In the genomic region with DNA sequence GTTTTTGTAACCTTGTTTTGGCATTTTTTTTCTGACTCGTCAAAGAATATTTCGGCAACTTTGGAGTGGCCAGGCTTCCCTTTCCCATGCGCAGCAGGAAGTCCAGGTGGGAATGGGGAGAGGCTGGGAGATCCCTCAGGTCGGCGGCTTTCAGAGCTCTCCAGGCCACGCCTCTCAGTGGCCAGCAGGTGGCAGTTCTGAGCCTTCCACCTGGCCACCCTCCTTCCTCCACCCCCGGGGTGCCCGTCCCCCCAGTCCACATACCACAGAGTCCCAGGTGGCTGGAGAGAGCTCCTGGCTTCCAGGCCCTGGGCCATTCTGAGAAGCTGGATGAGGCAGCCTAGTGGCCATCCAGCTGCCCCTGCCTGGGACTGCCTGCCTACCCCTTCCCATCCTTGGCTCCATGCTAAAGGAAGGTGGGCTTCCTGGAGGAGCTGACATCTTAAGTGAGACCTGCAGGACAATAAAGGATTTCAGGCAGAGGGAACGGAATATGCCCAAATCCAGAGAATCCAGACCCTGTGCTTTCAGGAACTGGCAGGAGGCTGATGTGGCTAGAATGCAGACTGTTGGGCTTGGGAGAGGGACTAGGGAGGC, we compare ENCODE assay signal across 8 cellular contexts. TPM values are rescaled to one million over a fixed set of nuclear protein-coding genes. Genes with fewer than 3 reads are reported as not detected.
DNase-seq lines count a peak whose midpoint lies in the region; ATAC-seq and TF ChIP-seq lines count a peak whose summit lies in the region.

No MANE protein-coding gene starts in this region.

- no peaks in the 10 kb centered on the region for H4K20me1 ChIP-seq in GM23248 (ENCODE audit: insufficient read depth)
- no peaks in the 10 kb centered on the region for H4K20me1 ChIP-seq in SK-N-SH (ENCODE audit: insufficient read depth)
- H4K20me1 ChIP-seq in neural progenitor cell (ENCODE audit: low read depth) = no peaks in the 10 kb centered on the region

- H3K9ac ChIP-seq in GM23248 (no peak overlapping the region), SK-N-SH (no peak overlapping the region), neural progenitor cell (no peak overlapping the region)

- H3K9me2 ChIP-seq in GM23248 (ENCODE audit: insufficient read depth) = no peaks in the 10 kb centered on the region
- H3K9me2 ChIP-seq in SK-N-SH = no peaks in the 10 kb centered on the region

- H3K27ac Mint-ChIP-seq in neural progenitor cell = no peak overlapping the region

- H3K27me3 ChIP-seq in AG04450 (ENCODE audit: control insufficient read depth, insufficient read depth, low read length) (peaks cover 3% of the 10 kb centered on the region), GM23248 (replicated peaks; ENCODE audit: insufficient read depth) (0 out of 2 replicates have a peak, but pooled peaks cover 5% of the 10 kb centered on the region), SK-N-SH (ENCODE audit: insufficient read depth) (no peaks in the 10 kb centered on the region; the same call in 1 of the 2 replicates), neural progenitor cell (no peaks in the 10 kb centered on the region)

- H3K4me1 Mint-ChIP-seq in neural progenitor cell = peaks cover 12% of the 10 kb centered on the region

- peak; percentile 51 for TF ChIP-seq RAD21 in SK-N-SH (IDR thresholded peaks at IDR 0.05; ENCODE audit: low read length)

- H3K79me2 ChIP-seq in GM23248 (ENCODE audit: insufficient read depth) (no peaks in the 10 kb centered on the region), SK-N-SH (ENCODE audit: insufficient read depth) (no peaks in the 10 kb centered on the region), neural progenitor cell (ENCODE audit: low read depth) (no peaks in the 10 kb centered on the region)

- ATAC-seq in GM21723 (IDR thresholded peaks at IDR 0.05; ENCODE audit: unreplicated experiment) = no peak

- H3K27me3 Mint-ChIP-seq in neural progenitor cell (ENCODE audit: insufficient read depth, low read depth) = peaks cover 9% of the 10 kb centered on the region

- TF ChIP-seq CTCF in AG04450 (IDR thresholded peaks at IDR 0.05; ENCODE audit: low read depth, low read length) = peak; percentile 55
- TF ChIP-seq CTCF in SK-N-SH (IDR thresholded peaks at IDR 0.05) = peak; percentile 56
- peak; percentile 70 for TF ChIP-seq CTCF in neural progenitor cell (IDR thresholded peaks at IDR 0.05)

- POLR2A ChIA-PET in AG04450 (lab: Yijun Ruan, JAX) (no interaction called here), SK-N-SH (lab: Yijun Ruan, JAX) (interaction anchor here (0.6 kb wide), 1 partner anchor 296 kb away, joined by 3 read pairs; no protein-coding TSS in a partner anchor)

- CTCF ChIA-PET in AG04450 (lab: Charles Lee) (interaction anchor here (1.1 to 1.5 kb wide), 3 partner anchors 29 to 792 kb away, joined by 3 to 5 read pairs (median 3); no protein-coding TSS in a partner anchor), SK-N-SH (lab: Yijun Ruan, JAX) (interaction anchor here (0.6 to 2.8 kb wide), 36 partner anchors 8 to 791 kb away, joined by 3 to 51 read pairs (median 4); no protein-coding TSS in a partner anchor)

- 24 to 26% methylated on average over 9 of the region's 9 CpGs for WGBS in GM23248 (ENCODE audit: low coverage in 1 of 2, low lambda C conversion rate in 2 of 2, missing lambda C conversion rate in 2 of 2), 2 experiments
- WGBS in SK-N-SH (ENCODE audit: low lambda C conversion rate) = 19% methylated on average over 9 of the region's 9 CpGs

- H3K4me2 ChIP-seq in GM23248 (ENCODE audit: unreplicated experiment) (no peak overlapping the region), SK-N-SH (no peak overlapping the region), neural progenitor cell (no peak overlapping the region)

- in situ Hi-C loops in GM23248 (cut with MboI) = loop anchor here (25.0 kb wide), 1 partner anchor 96 kb away; no protein-coding TSS in a partner anchor

- H3K4me3 ChIP-seq in AG04450 (ENCODE audit: low read depth, low read length) (no peak overlapping the region), GM23248 (no peak overlapping the region), SK-N-SH (ENCODE audit: low read depth in 2 of 2, low read length in 1 of 2) (peak overlapping the region in 1 of 2 experiments; percentile 47; a peak in 1 of 4 replicates), neural progenitor cell (no peak overlapping the region)

- H3K4me3 Mint-ChIP-seq in neural progenitor cell = no peak overlapping the region

- DNase-seq in AG04450 (ENCODE audit: low read depth, low spot score) (no peak), GM23248 (peak; percentile 28), SK-N-SH (peak; percentile 77), neural progenitor cell (ENCODE audit: low spot score) (peak; percentile 74), SK-N-DZ (ENCODE audit: low spot score) (no peak), NCI-H1436 treated with DMSO at 0.1 percent for 48 hours (lab: John Stamatoyannopoulos, UW) (no peak)
- DNase-seq in effector CD4-positive, alpha-beta T cell = peak; percentile 15

- TF ChIP-seq EP300 in SK-N-SH (IDR thresholded peaks at IDR 0.05; ENCODE audit: borderline replicate concordance in 1 of 2, low read depth in 1 of 2, low read length in 1 of 2) = no peak

- H2AFZ ChIP-seq in GM23248 = no peak overlapping the region
- no peak overlapping the region for H2AFZ ChIP-seq in SK-N-SH (ENCODE audit: low read depth)
- no peak overlapping the region for H2AFZ ChIP-seq in neural progenitor cell (replicated peaks)

- H3K36me3 Mint-ChIP-seq in neural progenitor cell = no peaks in the 10 kb centered on the region

- H3K27ac ChIP-seq in AG04450 (ENCODE audit: low read depth, low read length) = no peak overlapping the region
- no peak overlapping the region for H3K27ac ChIP-seq in GM23248
- no peak overlapping the region for H3K27ac ChIP-seq in SK-N-SH (ENCODE audit: low read depth in 2 of 2, low read length in 1 of 2)
- H3K27ac ChIP-seq in neural progenitor cell = no peak overlapping the region

- H3F3A ChIP-seq in GM23248 (ENCODE audit: insufficient read depth) (no peaks in the 10 kb centered on the region), SK-N-SH (replicated peaks; ENCODE audit: insufficient read depth) (no peaks in the 10 kb centered on the region), neural progenitor cell (ENCODE audit: low read depth) (no peaks in the 10 kb centered on the region)

- no peaks in the 10 kb centered on the region for H3K9me3 ChIP-seq in AG04450 (ENCODE audit: control insufficient read depth, insufficient read depth, low read length)
- no peaks in the 10 kb centered on the region for H3K9me3 ChIP-seq in GM23248 (ENCODE audit: low read depth)
- H3K9me3 ChIP-seq in SK-N-SH = no peaks in the 10 kb centered on the region
- no peaks in the 10 kb centered on the region for H3K9me3 ChIP-seq in neural progenitor cell (ENCODE audit: low read depth)

- no peaks in the 10 kb centered on the region for H3K4me1 ChIP-seq in GM23248 (ENCODE audit: insufficient read depth)
- H3K4me1 ChIP-seq in SK-N-SH (ENCODE audit: control insufficient read depth in 1 of 2, insufficient read depth in 2 of 2, low read depth in 1 of 2, low read length in 1 of 2) = no peaks in the 10 kb centered on the region; a peak in 1 of 4 replicates
- H3K4me1 ChIP-seq in neural progenitor cell = no peaks in the 10 kb centered on the region

- no peaks in the 10 kb centered on the region for H3K9me3 Mint-ChIP-seq in neural progenitor cell

- no peaks in the 10 kb centered on the region for H3K36me3 ChIP-seq in GM23248 (ENCODE audit: low read depth)
- H3K36me3 ChIP-seq in SK-N-SH (replicated peaks in 1 of 2; ENCODE audit: control insufficient read depth in 1 of 2, insufficient read depth in 2 of 2, low read length in 1 of 2) = no peaks in the 10 kb centered on the region
- no peaks in the 10 kb centered on the region for H3K36me3 ChIP-seq in neural progenitor cell

TF ChIP-seq in SK-N-SH, 30 proteins besides CTCF, POLR2A, EP300 and RAD21:
- TF ChIP-seq, protein P1, sequence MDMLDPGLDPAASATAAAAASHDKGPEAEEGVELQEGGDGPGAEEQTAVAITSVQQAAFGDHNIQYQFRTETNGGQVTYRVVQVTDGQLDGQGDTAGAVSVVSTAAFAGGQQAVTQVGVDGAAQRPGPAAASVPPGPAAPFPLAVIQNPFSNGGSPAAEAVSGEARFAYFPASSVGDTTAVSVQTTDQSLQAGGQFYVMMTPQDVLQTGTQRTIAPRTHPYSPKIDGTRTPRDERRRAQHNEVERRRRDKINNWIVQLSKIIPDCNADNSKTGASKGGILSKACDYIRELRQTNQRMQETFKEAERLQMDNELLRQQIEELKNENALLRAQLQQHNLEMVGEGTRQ (IDR thresholded peaks at IDR 0.05; ENCODE audit: borderline replicate concordance, low read depth, low read length) = no peak
- TF ChIP-seq SMC3 (IDR thresholded peaks at IDR 0.05; ENCODE audit: low read depth, low read length) (peak; percentile 56; the same call in 1 of the 2 replicates), RCOR1 (IDR thresholded peaks at IDR 0.05; ENCODE audit: low read length) (no peak), ELF1 (IDR thresholded peaks at IDR 0.05) (no peak)

RNA-seq across cellular contexts. Expression of a gene that starts 46.3 kb away (rescaled TPM):
- polyA plus RNA-seq in AG04450 (2011; rRNA removed) (3.7 and 4.8 TPM in 2 replicates), GM23248 (2016; fragmentation: Nextera tagmentation; extraction: Ambion mirVana) (5.1 and 5.2 TPM in 2 replicates), SK-N-SH (2012; rRNA removed) (8.9 and 9.0 TPM in 2 replicates)
- polyA minus RNA-seq in AG04450 (2011; rRNA and poly(A)+ RNA removed) = 2.6 and 4.5 TPM in 2 replicates
- 2.8 and 6.5 TPM in 2 replicates for total RNA-seq in GM23248 (2014; rRNA removed; shearing (Covaris generic))
- polyA plus RNA-seq in SK-N-SH (2012; cell fraction: cytosol; rRNA removed) = 9.3 and 9.9 TPM in 2 replicates
- polyA plus RNA-seq in SK-N-SH (2012; cell fraction: nucleus; rRNA removed) = 14.9 and 17.0 TPM in 2 replicates
- 31.4 and 34.5 TPM in 2 replicates for total RNA-seq in neural progenitor cell (ENCODE audit: low replicate concordance)
- 26.2 and 28.0 TPM in 2 replicates for polyA plus RNA-seq in SK-N-DZ (2014; cell fraction: cytosol; rRNA removed)
- 48.9 and 64.6 TPM in 2 replicates for polyA plus RNA-seq in SK-N-DZ (2014; cell fraction: nucleus; rRNA removed)

Comparison
In these comparisons a context has a peak if more than half of its experiments do, and no peak if none do; other contexts are left out.
1. DNase-seq: peak in GM23248 (single experiment), SK-N-SH (single experiment), effector CD4-positive, alpha-beta T cell (single experiment) and neural progenitor cell (single experiment); none in AG04450 (single experiment), SK-N-DZ (single experiment) and NCI-H1436 treated with DMSO at 0.1 percent for 48 hours (single experiment).
2. Peak in every context shown above with its lines, with median percentiles within 50 percentile points of each other: CTCF ChIP-seq.